Comparison of ENCODE assay signal across 22 cellular contexts in the genomic region with DNA sequence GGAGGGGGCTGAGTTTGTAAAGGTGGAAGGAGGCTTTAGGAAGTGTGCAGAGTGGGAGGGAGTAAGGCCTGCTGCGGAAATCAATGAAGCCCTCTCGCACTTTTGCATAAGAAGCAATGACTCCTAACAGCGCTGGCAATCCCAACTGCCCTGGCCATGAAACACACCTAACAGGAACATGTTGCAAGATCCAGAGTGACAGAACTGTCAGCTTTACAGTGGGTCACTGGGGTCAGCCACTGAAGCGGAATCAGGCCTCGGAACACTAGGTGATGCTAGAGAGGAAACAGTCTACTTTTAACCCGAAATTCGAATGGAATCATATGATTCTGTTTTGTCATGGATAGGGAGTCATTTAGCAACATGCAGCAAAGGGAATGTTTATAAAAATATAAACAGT. TPM values are rescaled to one million over a fixed set of nuclear protein-coding genes. Genes with fewer than 3 reads are reported as not detected.
"Had no signal": no experiment of that assay in that cellular context is flagged by ENCODE, and none has a peak within 500 bp of the region (broad histone marks: within the 10 kb centered on the region; RNA-seq: fewer than 3 reads in every experiment).

No MANE protein-coding gene starts in this region.

- H3K9ac ChIP-seq: KMS-11, SK-N-SH had no signal

- H3K4me3 ChIP-seq: K562 had no signal

- ATAC-seq: K562 had no signal

- H3K9me3 ChIP-seq: SK-N-SH had no signal

- DNase-seq: Kasumi-1, MM.1S, NCI-H1092 treated with DMSO at 0.1 percent for 48 hours, NCI-H1436, NCI-H187, NCI-H2029, NCI-H2081 treated with DMSO at 0.1 percent for 48 hours, NCI-H2171, NCI-H226, NCI-H446, NCI-H510A, NCI-H524 treated with DMSO at 0.1 percent for 48 hours, NCI-H69, NCI-H774, SHP77, SK-N-SH had no signal

- H3K4me1 Mint-ChIP-seq: IgD-negative memory B cell had no signal

- H3K9me3 Mint-ChIP-seq: IgD-negative memory B cell had no signal

- H3K27ac Mint-ChIP-seq: IgD-negative memory B cell had no signal

- H3K36me3 Mint-ChIP-seq: IgD-negative memory B cell had no signal

- H3K4me3 Mint-ChIP-seq: IgD-negative memory B cell had no signal

- H3K27ac ChIP-seq: KMS-11, RWPE1 had no signal

RNA-seq across cellular contexts. Expression of gene FGF14, which starts 54.4 kb away (rescaled TPM):
- total RNA-seq: HT1080, K562, M059J had no signal
- polyA plus RNA-seq: IgD-negative memory B cell, K562 had no signal
